ENCODE assay signal across 27 cellular contexts in the genomic region with DNA sequence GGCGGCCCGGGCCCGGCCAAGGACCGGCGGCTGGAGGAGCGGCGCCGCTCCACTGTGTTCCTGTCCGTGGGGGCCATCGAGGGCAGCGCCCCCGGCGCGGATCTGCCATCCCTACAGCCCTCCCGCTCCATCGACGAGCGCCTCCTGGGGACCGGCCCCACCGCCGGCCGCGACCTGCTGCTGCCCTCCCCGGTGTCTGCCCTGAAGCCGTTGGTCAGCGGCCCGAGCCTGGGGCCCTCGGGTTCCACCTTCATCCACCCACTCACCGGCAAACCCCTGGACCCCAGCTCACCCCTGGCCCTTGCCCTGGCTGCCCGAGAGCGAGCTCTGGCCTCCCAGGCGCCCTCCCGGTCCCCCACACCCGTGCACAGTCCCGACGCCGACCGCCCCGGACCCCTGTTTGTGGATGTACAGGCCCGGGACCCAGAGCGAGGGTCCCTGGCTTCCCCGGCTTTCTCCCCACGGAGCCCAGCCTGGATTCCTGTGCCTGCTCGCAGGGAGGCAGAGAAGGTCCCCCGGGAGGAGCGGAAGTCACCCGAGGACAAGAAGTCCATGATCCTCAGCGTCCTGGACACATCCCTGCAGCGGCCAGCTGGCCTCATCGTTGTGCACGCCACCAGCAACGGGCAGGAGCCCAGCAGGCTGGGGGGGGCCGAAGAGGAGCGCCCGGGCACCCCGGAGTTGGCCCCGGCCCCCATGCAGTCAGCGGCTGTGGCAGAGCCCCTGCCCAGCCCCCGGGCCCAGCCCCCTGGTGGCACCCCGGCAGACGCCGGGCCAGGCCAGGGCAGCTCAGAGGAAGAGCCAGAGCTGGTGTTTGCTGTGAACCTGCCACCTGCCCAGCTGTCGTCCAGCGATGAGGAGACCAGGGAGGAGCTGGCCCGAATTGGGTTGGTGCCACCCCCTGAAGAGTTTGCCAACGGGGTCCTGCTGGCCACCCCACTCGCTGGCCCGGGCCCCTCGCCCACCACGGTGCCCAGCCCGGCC. TPM values are rescaled to one million over a fixed set of nuclear protein-coding genes. Genes with fewer than 3 reads are reported as not detected.
A peak's percentile ranks its signal among the peaks of the same experiment; 100 is the strongest.
DNase-seq lines count a peak whose midpoint lies in the region; TF ChIP-seq lines count a peak whose summit lies in the region.
"Had no signal": no experiment of that assay in that cellular context is flagged by ENCODE, and none has a peak within 500 bp of the region (broad histone marks: within the 10 kb centered on the region; RNA-seq: fewer than 3 reads in every experiment).

No MANE protein-coding gene starts in this region.

- no peak overlapping the region for H3K9ac ChIP-seq in HUES48 (ENCODE audit: low read depth, low read length)
- H3K9ac ChIP-seq in mammary epithelial cell (ENCODE audit: insufficient read depth, low read length): no peak overlapping the region
- H3K9ac ChIP-seq in smooth muscle cell (ENCODE audit: low read depth): no peak overlapping the region

- H3K79me2 ChIP-seq in mammary epithelial cell (ENCODE audit: insufficient read depth, low read length) (no peaks in the 10 kb centered on the region), smooth muscle cell (ENCODE audit: low read depth) (no peaks in the 10 kb centered on the region)

- H2AFZ ChIP-seq in mammary epithelial cell (ENCODE audit: low read depth, low read length) (no peak overlapping the region), smooth muscle cell (ENCODE audit: low read depth) (no peak overlapping the region)

- in situ Hi-C loops in mammary epithelial cell (cut with MboI; ENCODE audit: low sequenced_read_pairs in 2 of 2): no loop called here

- no peaks in the 10 kb centered on the region for H3F3A ChIP-seq in smooth muscle cell (ENCODE audit: low read depth)

- H3K27ac ChIP-seq in HUES48 (ENCODE audit: low read depth, low read length) (no peak overlapping the region), mammary epithelial cell (ENCODE audit: insufficient read depth, low read depth, low read length) (no peak overlapping the region), smooth muscle cell (ENCODE audit: low read depth) (no peak overlapping the region)
- H3K27ac ChIP-seq: C4-2B, gastroesophageal sphincter, neutrophil, Peyer's patch, VCaP had no signal

- H3K27me3 ChIP-seq in HUES48 (ENCODE audit: control insufficient read depth, insufficient read depth, low read length) (peaks cover 68% of the 10 kb centered on the region), mammary epithelial cell (ENCODE audit: insufficient read depth, low read length) (no peaks in the 10 kb centered on the region), smooth muscle cell (ENCODE audit: low read depth) (peaks cover 37% of the 10 kb centered on the region)
- H3K27me3 ChIP-seq: neutrophil had no signal

- H3K4me3 ChIP-seq in HUES48 (ENCODE audit: low read depth, low read length): peak overlapping the region; percentile 40
- H3K4me3 ChIP-seq in mammary epithelial cell (replicated peaks in 1 of 3; ENCODE audit: insufficient read depth in 1 of 3, low read depth in 2 of 3, low read length in 3 of 3): no peak overlapping the region
- no peak overlapping the region for H3K4me3 ChIP-seq in smooth muscle cell
- H3K4me3 ChIP-seq: Peyer's patch had no signal

- H3K9me3 ChIP-seq in HUES48 (ENCODE audit: control insufficient read depth, insufficient read depth, low read length) (no peaks in the 10 kb centered on the region), mammary epithelial cell (replicated peaks; ENCODE audit: insufficient read depth, low read length) (no peaks in the 10 kb centered on the region), smooth muscle cell (replicated peaks; ENCODE audit: low read depth) (no peaks in the 10 kb centered on the region)
- H3K9me3 ChIP-seq: gastroesophageal sphincter, neutrophil, Peyer's patch had no signal

- WGBS in mammary epithelial cell (ENCODE audit: low coverage, missing lambda C conversion rate): 99% methylated on average over 14 of the region's 71 CpGs
- 71% methylated on average over 40 of the region's 71 CpGs for WGBS in smooth muscle cell (ENCODE audit: low lambda C conversion rate)

- H3K36me3 ChIP-seq in HUES48 (ENCODE audit: control insufficient read depth, insufficient read depth, low read length) (no peaks in the 10 kb centered on the region), mammary epithelial cell (ENCODE audit: insufficient read depth, low read length) (no peaks in the 10 kb centered on the region), smooth muscle cell (ENCODE audit: low read depth) (no peaks in the 10 kb centered on the region)
- H3K36me3 ChIP-seq: neutrophil, Peyer's patch had no signal

- TF ChIP-seq CTCF in mammary epithelial cell (conservative IDR thresholded peaks at IDR 0.05 in 1 of 2, IDR thresholded peaks at IDR 0.05 in 1 of 2; ENCODE audit: extremely low read depth in 1 of 2, insufficient read depth in 1 of 2, low read depth in 1 of 2, low read length in 2 of 2) (no peak), smooth muscle cell (IDR thresholded peaks at IDR 0.05; ENCODE audit: borderline replicate concordance, insufficient read depth, poor library complexity, severe bottlenecking) (no peak), GM10266 (IDR thresholded peaks at IDR 0.05; ENCODE audit: control insufficient read depth, insufficient read depth, low read depth, missing control alignments) (no peak)

- H4K20me1 ChIP-seq in mammary epithelial cell (ENCODE audit: insufficient read depth, low read length): peaks cover 4% of the 10 kb centered on the region
- H4K20me1 ChIP-seq in smooth muscle cell (ENCODE audit: low read depth): peaks cover 20% of the 10 kb centered on the region

- no peaks in the 10 kb centered on the region for H3K4me1 ChIP-seq in HUES48 (ENCODE audit: control insufficient read depth, insufficient read depth, low read length)
- H3K4me1 ChIP-seq in mammary epithelial cell (ENCODE audit: insufficient read depth, low read length): no peaks in the 10 kb centered on the region
- no peaks in the 10 kb centered on the region for H3K4me1 ChIP-seq in smooth muscle cell (ENCODE audit: low read depth)
- H3K4me1 ChIP-seq: Peyer's patch had no signal

- DNase-seq in mammary epithelial cell (no peak), iPS-NIHi7 (ENCODE audit: extremely low spot score) (peak; percentile 53), smooth muscle cell (lab: John Stamatoyannopoulos, UW; ENCODE audit: unreplicated experiment) (no peak), GM10266 (ENCODE audit: extremely low spot score) (no peak), COLO668 (lab: John Stamatoyannopoulos, UW; ENCODE audit: unreplicated experiment) (no peak), NCI-H510A treated with DMSO at 0.1 percent for 48 hours (lab: John Stamatoyannopoulos, UW) (no peak)
- DNase-seq: activated CD4-positive, alpha-beta T cell treated with anti-CD3 and anti-CD28 coated beads for 4 hours; activated CD8-positive, alpha-beta T cell treated with anti-CD3 and anti-CD28 coated beads, Interleukin-2, amount 10 ng/mL, durations not matched to agents 7 days and 5 days; activated naive CD4-positive, alpha-beta T cell treated with anti-CD3 and anti-CD28 coated beads for 36 hours; cerebellar nuclear complex; DMS79; HFFc6; hippocampal formation; NCI-H1436 treated with DMSO at 0.1 percent for 48 hours; NCI-H2081 treated with DMSO at 0.1 percent for 48 hours; NCI-H226; NCI-H774; Peyer's patch; stimulated activated CD4-positive, alpha-beta T cell treated with anti-CD3 and anti-CD28 coated beads, Interleukin-15, amount 100 ng/mL, for 24 hours; T-helper 9 cell had no signal

- intact Hi-C loops in mammary epithelial cell (cut with micrococcal nuclease): no loop called here

- H3K4me2 ChIP-seq in mammary epithelial cell (ENCODE audit: insufficient read depth, low read depth, low read length): peak overlapping the region; percentile 30
- peak overlapping the region; percentile 67 for H3K4me2 ChIP-seq in smooth muscle cell

- BruUV-seq in mammary epithelial cell (replicated peaks; lab: Mats Ljungman, UMichigan): TSS peak; percentile 5

- CTCF ChIA-PET in mammary epithelial cell (lab: Charles Lee; ENCODE audit: low non-redundant PET): no interaction called here

- dilution Hi-C loops in mammary epithelial cell (cut with HindIII; ENCODE audit: low sequenced_read_pairs): no loop called here

RNA-seq across cellular contexts. Expression of a gene that starts 16.9 kb away (rescaled TPM):
- total RNA-seq in mammary epithelial cell (not detected), smooth muscle cell (0.27 and 1.9 TPM in 2 replicates)
- polyA plus RNA-seq in mammary epithelial cell (not detected), smooth muscle cell (not detected in 2 replicates)
- polyA minus RNA-seq in mammary epithelial cell: not detected
- total RNA-seq: activated CD8-positive, alpha-beta T cell treated with anti-CD3 and anti-CD28 coated beads, Interleukin-2, amount 10 ng/mL, durations not matched to agents 7 days and 5 days; activated naive CD4-positive, alpha-beta T cell treated with anti-CD3 and anti-CD28 coated beads for 36 hours; gastroesophageal sphincter; HFFc6; myocyte; Peyer's patch; progenitor cell of endocrine pancreas had no signal

RNA-seq across cellular contexts. Expression of a gene that starts 48.5 kb away (rescaled TPM):
- total RNA-seq in mammary epithelial cell: 10 to 100 TPM in 1 of 2 donors, 1 to 10 TPM in 1; 3.5 to 12.9 TPM
- 3.3 TPM for polyA plus RNA-seq in mammary epithelial cell
- 2.9 TPM for polyA minus RNA-seq in mammary epithelial cell
- total RNA-seq in smooth muscle cell: 1.3 and 2.0 TPM in 2 replicates
- polyA plus RNA-seq in smooth muscle cell: 1.6 and 1.9 TPM in 2 replicates
